9 cellular contexts compared by ENCODE assay signal in the genomic region with DNA sequence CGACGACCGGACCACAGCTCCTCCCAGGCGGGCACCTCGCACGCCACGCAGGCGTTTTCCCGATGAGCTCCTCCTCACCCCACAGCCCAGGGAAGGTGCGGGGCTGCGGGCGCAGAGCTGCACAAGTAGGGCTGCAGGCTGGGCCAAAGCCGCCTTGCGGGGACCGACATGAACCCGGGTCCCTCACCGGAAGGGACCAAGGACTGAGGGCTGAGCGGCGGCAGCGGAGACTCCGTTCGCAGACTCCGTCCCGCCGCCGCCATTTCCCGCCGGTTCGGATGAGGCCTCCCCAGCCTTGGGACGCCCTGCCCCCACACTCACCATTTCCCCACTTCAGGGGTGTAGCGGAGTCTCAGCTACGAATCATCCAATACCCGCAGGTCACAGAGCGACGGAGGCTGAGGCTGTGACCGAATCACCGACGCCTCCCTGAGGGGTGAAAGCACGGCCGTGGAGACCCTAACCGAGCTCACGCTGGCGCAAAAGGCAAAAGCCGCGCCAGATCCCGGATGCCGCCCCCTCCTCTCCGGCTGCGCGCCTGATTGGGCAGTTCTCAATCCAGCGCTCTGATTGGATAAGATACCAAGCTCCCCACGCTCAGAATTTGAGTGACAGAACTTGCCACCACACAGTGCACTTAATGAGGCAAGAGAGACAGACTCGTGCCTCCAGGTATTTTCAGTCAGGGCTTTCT. TPM values are rescaled to one million over a fixed set of nuclear protein-coding genes. Genes with fewer than 3 reads are reported as not detected.
DNase-seq lines count a peak whose midpoint lies in the region; ATAC-seq and TF ChIP-seq lines count a peak whose summit lies in the region.
"Had no signal": no experiment of that assay in that cellular context is flagged by ENCODE, and none has a peak within 500 bp of the region (broad histone marks: within the 10 kb centered on the region; RNA-seq: fewer than 3 reads in every experiment).

ZNF732 (minus strand) TSS at position 488 of the 694 bp plus-strand sequence; CDS start at position 324, 164 bp downstream.

- no peaks in the 10 kb centered on the region for H3K79me2 ChIP-seq in neural cell (replicated peaks; ENCODE audit: insufficient read depth, low read length)

- no peak within 1 kb of the TSS for H3K9ac ChIP-seq in neural cell (ENCODE audit: low read length)

- no peaks in the 10 kb centered on the region for H3F3A ChIP-seq in neural cell (ENCODE audit: insufficient read depth, low read length, poor library complexity, severe bottlenecking)

- no peak for TF ChIP-seq EP300 in neural cell (conservative IDR thresholded peaks at IDR 0.05; ENCODE audit: poor library complexity, severe bottlenecking)

- no peaks in the 10 kb centered on the region for H3K9me2 ChIP-seq in neural cell (ENCODE audit: insufficient read depth, low read length)

- peaks cover 5% of the 10 kb centered on the region for H3K27me3 ChIP-seq in neural cell (ENCODE audit: insufficient read depth, low read depth, low read length)

- no peaks in the 10 kb centered on the region for H3K36me3 ChIP-seq in neural cell (ENCODE audit: insufficient read depth, low read length)

- TF ChIP-seq CTCF in AG09309 (IDR thresholded peaks at IDR 0.05; ENCODE audit: control insufficient read depth, insufficient read depth, low read depth, low read length, missing control alignments) (no peak), neural cell (IDR thresholded peaks at IDR 0.05; ENCODE audit: poor library complexity, severe bottlenecking) (no peak)

- H3K4me3 ChIP-seq in AG09309 (ENCODE audit: control insufficient read depth, low read depth, low read length) (peak within 1 kb of the TSS; percentile 46), neural cell (ENCODE audit: low read length) (peak within 1 kb of the TSS; percentile 70)

- peaks cover 4% of the 10 kb centered on the region for H3K9me3 ChIP-seq in neural cell (ENCODE audit: low read length)

- no peak for TF ChIP-seq RAD21 in neural cell (conservative IDR thresholded peaks at IDR 0.05)

- DNase-seq in AG09309 (ENCODE audit: low read depth) (no peak), NCI-H510A treated with DMSO at 0.1 percent for 48 hours (lab: John Stamatoyannopoulos, UW) (peak; percentile 1), fibroblast of peridontal ligament (ENCODE audit: extremely low read depth) (peak; percentile 59), EL (no peak)
- DNase-seq in stimulated activated CD4-positive, alpha-beta T cell treated with anti-CD3 and anti-CD28 coated beads, Interleukin-4, amount 100 ng/mL, for 24 hours, result no peak
- DNase-seq: naive thymus-derived CD8-positive, alpha-beta T cell had no signal

- ATAC-seq in HG03460 (IDR thresholded peaks at IDR 0.05; ENCODE audit: unreplicated experiment), result no peak
- no peak for ATAC-seq in HG03442 (IDR thresholded peaks at IDR 0.05; ENCODE audit: unreplicated experiment)
- ATAC-seq: naive thymus-derived CD8-positive, alpha-beta T cell had no signal

- no peak within 1 kb of the TSS for H3K27ac ChIP-seq in neural cell (ENCODE audit: low read length)

- peak within 1 kb of the TSS; percentile 19 for H3K4me2 ChIP-seq in neural cell (ENCODE audit: low read length)

- H4K20me1 ChIP-seq in neural cell (ENCODE audit: insufficient read depth), result no peaks in the 10 kb centered on the region

- H2AFZ ChIP-seq in neural cell (ENCODE audit: low read depth, low read length), result peak within 1 kb of the TSS; percentile 4

TF ChIP-seq in neural cell, 6 proteins besides CTCF, POLR2A, EP300 and RAD21:
- peak; percentile 94 for TF ChIP-seq MXI1 (conservative IDR thresholded peaks at IDR 0.05; ENCODE audit: poor library complexity, severe bottlenecking)
- TF ChIP-seq POLR2AphosphoS5 (IDR thresholded peaks at IDR 0.05), result no peak

RNA-seq across cellular contexts. Expression of gene ZNF732, which starts in this region (rescaled TPM):
- 0.26 TPM in 1 of 2 replicates, not detected in the other for polyA plus RNA-seq in neural cell
- polyA minus RNA-seq in neural cell, result 0.24 and 0.69 TPM in 2 replicates
- polyA plus RNA-seq: naive thymus-derived CD8-positive, alpha-beta T cell had no signal

Comparison
In these comparisons a context has a peak if more than half of its experiments do, and no peak if none do; other contexts are left out.
1. DNase-seq: peak in NCI-H510A treated with DMSO at 0.1 percent for 48 hours (single experiment) and fibroblast of peridontal ligament (single experiment); none in AG09309 (single experiment), stimulated activated CD4-positive, alpha-beta T cell treated with anti-CD3 and anti-CD28 coated beads, Interleukin-4, amount 100 ng/mL, for 24 hours (single experiment) and EL (single experiment).